Comparison of ENCODE assay signal across 25 cellular contexts in genomic region chr6:54283877-54284860, GRCh38. TPM values are rescaled to one million over a fixed set of nuclear protein-coding genes. Genes with fewer than 3 reads are reported as not detected.
DNase-seq lines count a peak whose midpoint lies in the region; TF ChIP-seq lines count a peak whose summit lies in the region.
"Had no signal": no experiment of that assay in that cellular context is flagged by ENCODE, and none has a peak within 500 bp of the region (broad histone marks: within the 10 kb centered on the region; RNA-seq: fewer than 3 reads in every experiment).

No MANE protein-coding gene starts in this region.

- no peaks in the 10 kb centered on the region for H3K9me3 ChIP-seq in right atrium auricular region

- H3K9me3 Mint-ChIP-seq in nephron progenitor cell: no peaks in the 10 kb centered on the region
- H3K9me3 Mint-ChIP-seq in activated CD4-positive, alpha-beta T cell treated with anti-CD3 and anti-CD28 coated beads, Interleukin-2, amount 10 ng/mL, durations not matched to agents 24 days and 14 days: no peaks in the 10 kb centered on the region
- H3K9me3 Mint-ChIP-seq: neural crest cell, type B pancreatic cell had no signal

- H3K4me3 Mint-ChIP-seq in nephron progenitor cell: no peak overlapping the region
- H3K4me3 Mint-ChIP-seq in activated CD4-positive, alpha-beta T cell treated with anti-CD3 and anti-CD28 coated beads, Interleukin-2, amount 10 ng/mL, durations not matched to agents 24 days and 14 days: no peak overlapping the region
- H3K4me3 Mint-ChIP-seq: CD4-positive, alpha-beta memory T cell; neural crest cell; type B pancreatic cell had no signal

- no peaks in the 10 kb centered on the region for H3K36me3 Mint-ChIP-seq in nephron progenitor cell (ENCODE audit: low read depth)
- no peaks in the 10 kb centered on the region for H3K36me3 Mint-ChIP-seq in activated CD4-positive, alpha-beta T cell treated with anti-CD3 and anti-CD28 coated beads, Interleukin-2, amount 10 ng/mL, durations not matched to agents 24 days and 14 days (ENCODE audit: low read depth)
- H3K36me3 Mint-ChIP-seq: CD4-positive, alpha-beta memory T cell; type B pancreatic cell had no signal

- H3K27ac Mint-ChIP-seq in nephron progenitor cell: peak overlapping the region; percentile 81
- no peak overlapping the region for H3K27ac Mint-ChIP-seq in activated CD4-positive, alpha-beta T cell treated with anti-CD3 and anti-CD28 coated beads, Interleukin-2, amount 10 ng/mL, durations not matched to agents 24 days and 14 days
- H3K27ac Mint-ChIP-seq: progenitor cell of endocrine pancreas, type B pancreatic cell had no signal

- H3K27me3 Mint-ChIP-seq in nephron progenitor cell (ENCODE audit: low read depth, poor library complexity): peaks cover 3% of the 10 kb centered on the region
- no peaks in the 10 kb centered on the region for H3K27me3 Mint-ChIP-seq in activated CD4-positive, alpha-beta T cell treated with anti-CD3 and anti-CD28 coated beads, Interleukin-2, amount 10 ng/mL, durations not matched to agents 24 days and 14 days
- H3K27me3 Mint-ChIP-seq: CD4-positive, alpha-beta memory T cell; progenitor cell of endocrine pancreas; type B pancreatic cell had no signal

- DNase-seq in EL (peak; percentile 57), M059J (ENCODE audit: low read depth) (peak; percentile 48), fibroblast of villous mesenchyme (ENCODE audit: low read depth) (peak; percentile 18), nephron progenitor cell (peak; percentile 7), NCI-H2171 (lab: John Stamatoyannopoulos, UW) (no peak), right atrium auricular region (ENCODE audit: low spot score) (no peak), DMS79 treated with DMSO at 0.1 percent for 48 hours (lab: John Stamatoyannopoulos, UW) (no peak)
- no peak for DNase-seq in activated CD4-positive, alpha-beta T cell treated with anti-CD3 and anti-CD28 coated beads, Interleukin-2, amount 10 ng/mL, durations not matched to agents 24 days and 14 days
- DNase-seq: activated CD4-positive, alpha-beta T cell treated with anti-CD3 and anti-CD28 coated beads, Interleukin-2, amount 50 U/mL, for 1 hour; CD4-positive, alpha-beta memory T cell; foreskin melanocyte; H7; midbrain; MM.1S; NCI-H1436 treated with DMSO at 0.1 percent for 48 hours; NCI-H2171 treated with DMSO at 0.1 percent for 48 hours; NCI-H526; SIG-M5; stimulated activated CD4-positive, alpha-beta T cell treated with anti-CD3 and anti-CD28 coated beads, Interleukin-4, amount 100 ng/mL, for 4 hours had no signal

- TF ChIP-seq CTCF in fibroblast of villous mesenchyme (IDR thresholded peaks at IDR 0.05; ENCODE audit: insufficient read depth, low read depth, low read length) (no peak), nephron progenitor cell (IDR thresholded peaks at IDR 0.05) (no peak), right atrium auricular region (IDR thresholded peaks at IDR 0.05) (no peak)

- peaks cover 17% of the 10 kb centered on the region for H3K4me1 Mint-ChIP-seq in nephron progenitor cell
- H3K4me1 Mint-ChIP-seq in activated CD4-positive, alpha-beta T cell treated with anti-CD3 and anti-CD28 coated beads, Interleukin-2, amount 10 ng/mL, durations not matched to agents 24 days and 14 days: no peaks in the 10 kb centered on the region
- H3K4me1 Mint-ChIP-seq: CD4-positive, alpha-beta memory T cell; neural crest cell had no signal

- H3K4me3 ChIP-seq in fibroblast of villous mesenchyme (ENCODE audit: low read depth, low read length) (no peak overlapping the region), right atrium auricular region (no peak overlapping the region)

- no peak overlapping the region for H3K27ac ChIP-seq in right atrium auricular region

- H3K36me3 ChIP-seq in right atrium auricular region: no peaks in the 10 kb centered on the region

- H3K4me1 ChIP-seq in right atrium auricular region: no peaks in the 10 kb centered on the region

- intact Hi-C loops in activated CD4-positive, alpha-beta T cell treated with anti-CD3 and anti-CD28 coated beads, Interleukin-2, amount 10 ng/mL, durations not matched to agents 24 days and 14 days (cut with micrococcal nuclease): no loop called here

- H3K27me3 ChIP-seq in right atrium auricular region: no peaks in the 10 kb centered on the region

RNA-seq across cellular contexts. Expression of gene TINAG, which starts 24.1 kb away (rescaled TPM):
- not detected in 2 replicates for total RNA-seq in M059J (2014; rRNA removed; shearing (Covaris generic))
- total RNA-seq in fibroblast of villous mesenchyme (not detected in 2 replicates), right atrium auricular region (under 1 TPM in 1 of 2 donors, not detected in 1; 0.51 TPM)
- total RNA-seq in activated CD4-positive, alpha-beta T cell treated with anti-CD3 and anti-CD28 coated beads, Interleukin-2, amount 10 ng/mL, durations not matched to agents 24 days and 14 days: not detected in 2 replicates
- total RNA-seq: bronchial epithelial cell; CD4-positive, alpha-beta memory T cell; H7; left lobe of liver; neural crest cell; progenitor cell of endocrine pancreas; T-helper 1 cell treated with Interleukin-12 subunit alpha and Interleukin-12 subunit beta and Interleukin-4 antibody, amounts not matched to agents 30 ng/mL and 1 ng/mL, for 36 hours had no signal

Comparison
In these comparisons a context has a peak if more than half of its experiments do, and no peak if none do; other contexts are left out.
1. DNase-seq: peak in EL (single experiment), M059J (single experiment), fibroblast of villous mesenchyme (single experiment) and nephron progenitor cell (single experiment); none in NCI-H2171 (single experiment), right atrium auricular region (single experiment), activated CD4-positive, alpha-beta T cell treated with anti-CD3 and anti-CD28 coated beads, Interleukin-2, amount 10 ng/mL, durations not matched to agents 24 days and 14 days (single experiment) and DMS79 treated with DMSO at 0.1 percent for 48 hours (single experiment).